18 cellular contexts compared by ENCODE assay signal in the genomic region with DNA sequence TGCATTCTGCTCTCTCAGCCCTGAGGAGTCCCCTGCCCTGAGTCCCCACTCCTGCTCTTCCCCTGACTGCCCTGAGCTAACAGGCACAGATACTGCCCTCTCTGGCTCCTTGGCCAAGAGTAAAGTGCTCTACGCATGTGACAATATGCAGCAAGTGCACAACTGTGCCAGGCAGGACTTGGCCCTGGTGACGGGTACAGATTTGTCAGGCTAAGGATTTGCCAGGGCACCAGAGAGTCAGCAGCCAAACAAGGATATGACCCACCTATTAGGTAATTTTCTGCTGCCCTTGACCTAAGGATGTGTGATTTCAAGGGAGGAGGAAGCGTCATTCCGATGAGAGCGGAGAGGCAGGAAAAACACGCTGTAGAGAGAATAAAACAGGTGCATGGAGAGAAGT.
"Had no signal": no experiment of that assay in that cellular context is flagged by ENCODE, and none has a peak within 500 bp of the region (broad histone marks: within the 10 kb centered on the region; RNA-seq: fewer than 3 reads in every experiment).

No MANE protein-coding gene starts in this region.

- H3K27ac ChIP-seq: body of pancreas, coronary artery, esophagus muscularis mucosa, SK-N-MC, transverse colon, WERI-Rb-1 had no signal

- H3K27me3 Mint-ChIP-seq: stimulated activated naive CD8-positive, alpha-beta T cell treated with anti-CD3 and anti-CD28 coated beads, Interleukin-15, Interleukin-2, amounts not matched to agents 100 ng/mL and 50 ng/mL, for 24 hours had no signal

- H3K36me3 Mint-ChIP-seq: activated naive CD8-positive, alpha-beta T cell treated with anti-CD3 and anti-CD28 coated beads, Interleukin-2, amount 10 ng/mL, durations not matched to agents 7 days and 5 days; mesothelial cell of epicardium had no signal

- H3K9me3 ChIP-seq: body of pancreas, esophagus muscularis mucosa, transverse colon had no signal

- H3K9me3 Mint-ChIP-seq: activated naive CD8-positive, alpha-beta T cell treated with anti-CD3 and anti-CD28 coated beads, Interleukin-2, amount 10 ng/mL, durations not matched to agents 7 days and 5 days; activated T-helper 2 cell treated with anti-CD3 and anti-CD28 coated beads, Interferon-gamma antibody, Interleukin-2, Interleukin-4, amounts not matched to agents 10 μg/mL and 5 μg/mL and 100 μg/mL, durations not matched to agents 14 hours and 24 hours and 36 hours; central memory CD8-positive, alpha-beta T cell; mesothelial cell of epicardium; nephron progenitor cell; stimulated activated naive CD8-positive, alpha-beta T cell treated with anti-CD3 and anti-CD28 coated beads, Interleukin-15, Interleukin-2, amounts not matched to agents 100 ng/mL and 50 ng/mL, for 24 hours had no signal

- H3K27me3 ChIP-seq: body of pancreas had no signal

- H3K4me1 ChIP-seq: body of pancreas, esophagus muscularis mucosa, transverse colon had no signal

- H3K4me1 Mint-ChIP-seq: activated naive CD8-positive, alpha-beta T cell treated with anti-CD3 and anti-CD28 coated beads, Interleukin-2, amount 10 ng/mL, durations not matched to agents 7 days and 5 days; central memory CD8-positive, alpha-beta T cell; mesothelial cell of epicardium had no signal

- H3K4me3 ChIP-seq: body of pancreas, coronary artery, esophagus muscularis mucosa, lung, SK-N-MC, transverse colon had no signal

- H3K36me3 ChIP-seq: esophagus muscularis mucosa, transverse colon, WERI-Rb-1 had no signal

- DNase-seq: activated CD4-positive, alpha-beta T cell treated with anti-CD3 and anti-CD28 coated beads, Interleukin-2, amount 50 U/mL, for 4 hours; activated naive CD4-positive, alpha-beta T cell treated with Interleukin-2 at 50 U/mL for 16 hours; activated naive CD8-positive, alpha-beta T cell treated with anti-CD3 and anti-CD28 coated beads, Interleukin-2, amount 10 ng/mL, durations not matched to agents 7 days and 5 days; body of pancreas; hippocampal formation; left cardiac atrium; nephron progenitor cell; stimulated activated CD4-positive, alpha-beta T cell treated with anti-CD3 and anti-CD28 coated beads, Interleukin-2, amount 100 ng/mL, for 24 hours; transverse colon; WERI-Rb-1 had no signal

- H3K4me3 Mint-ChIP-seq: activated naive CD8-positive, alpha-beta T cell treated with anti-CD3 and anti-CD28 coated beads, Interleukin-2, amount 10 ng/mL, durations not matched to agents 7 days and 5 days; central memory CD8-positive, alpha-beta T cell; mesothelial cell of epicardium; nephron progenitor cell; stimulated activated naive CD8-positive, alpha-beta T cell treated with anti-CD3 and anti-CD28 coated beads, Interleukin-15, Interleukin-2, amounts not matched to agents 100 ng/mL and 50 ng/mL, for 24 hours had no signal

- H3K27ac Mint-ChIP-seq: activated naive CD8-positive, alpha-beta T cell treated with anti-CD3 and anti-CD28 coated beads, Interleukin-2, amount 10 ng/mL, durations not matched to agents 7 days and 5 days; activated T-helper 2 cell treated with anti-CD3 and anti-CD28 coated beads, Interferon-gamma antibody, Interleukin-2, Interleukin-4, amounts not matched to agents 10 μg/mL and 5 μg/mL and 100 μg/mL, durations not matched to agents 14 hours and 24 hours and 36 hours; mesothelial cell of epicardium; nephron progenitor cell; stimulated activated naive CD8-positive, alpha-beta T cell treated with anti-CD3 and anti-CD28 coated beads, Interleukin-15, Interleukin-2, amounts not matched to agents 100 ng/mL and 50 ng/mL, for 24 hours had no signal
